In genomic region chr3:127149621-127150310, GRCh38 we compare ENCODE assay signal across 1 cellular context.
TF ChIP-seq lines count a peak whose summit lies in the region.

No MANE protein-coding gene starts in this region.

TF ChIP-seq in K562, 482 proteins besides CTCF, POLR2A, EP300 and RAD21 (continued from another document):
- no peak for TF ChIP-seq MTF1 (CRISPR knock-in tag; IDR thresholded peaks at IDR 0.05; ENCODE audit: borderline replicate concordance)
- TF ChIP-seq PPARD (CRISPR knock-in tag; IDR thresholded peaks at IDR 0.05): no peak
- peak; percentile 78 for TF ChIP-seq ZFP36 (IDR thresholded peaks at IDR 0.05; ENCODE audit: low read depth, low read length, partially characterized antibody)
- no peak for TF ChIP-seq ARHGAP35 (IDR thresholded peaks at IDR 0.05; ENCODE audit: partially characterized antibody)
- no peak for TF ChIP-seq GTF2F1 (IDR thresholded peaks at IDR 0.05; ENCODE audit: low read depth, low read length)
- TF ChIP-seq CBFA2T3 (IDR thresholded peaks at IDR 0.05): no peak
- no peak for TF ChIP-seq WHSC1 (IDR thresholded peaks at IDR 0.05; ENCODE audit: low read length)
